2 cellular contexts compared by ENCODE assay signal in genomic region chr22:41222846-41223507, GRCh38.
TF ChIP-seq lines count a peak whose summit lies in the region.

No MANE protein-coding gene starts in this region.

TF ChIP-seq in GM23338, 12 proteins besides CTCF, POLR2A, EP300 and RAD21:
- TF ChIP-seq ZNF331 (CRISPR knock-in tag; IDR thresholded peaks at IDR 0.05; ENCODE audit: low read depth) = no peak
- no peak for TF ChIP-seq EZH2phosphoT487 (IDR thresholded peaks at IDR 0.05; ENCODE audit: unreplicated experiment)

TF ChIP-seq in H1, 55 proteins besides CTCF, POLR2A, EP300 and RAD21:
- TF ChIP-seq POLR2AphosphoS5 (IDR thresholded peaks at IDR 0.05; ENCODE audit: low read depth, low read length) (no peak), SIRT6 (IDR thresholded peaks at IDR 0.05; ENCODE audit: low read length) (no peak)
